In the genomic region with DNA sequence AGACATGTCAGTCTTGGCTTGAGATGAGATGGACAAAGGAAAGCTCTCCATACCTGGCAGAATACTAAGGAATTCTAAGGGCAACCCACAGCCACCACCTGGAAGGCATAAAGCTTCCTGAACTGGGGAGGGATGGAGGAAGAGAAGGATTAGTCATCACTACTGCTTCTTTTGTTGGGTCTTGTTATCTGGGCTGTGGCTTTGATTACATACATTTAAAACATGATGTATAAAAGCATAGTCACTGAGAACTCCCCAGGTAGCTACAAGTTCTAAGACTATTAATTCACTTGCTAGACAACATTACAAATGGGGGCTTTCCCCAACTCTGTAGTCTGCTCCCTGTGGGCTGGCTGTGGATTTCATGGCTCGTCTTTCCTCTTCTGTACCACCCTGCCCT, we compare ENCODE assay signal across 14 cellular contexts. TPM values are rescaled to one million over a fixed set of nuclear protein-coding genes. Genes with fewer than 3 reads are reported as not detected.
DNase-seq lines count a peak whose midpoint lies in the region; ATAC-seq and TF ChIP-seq lines count a peak whose summit lies in the region.
"Had no signal": no experiment of that assay in that cellular context is flagged by ENCODE, and none has a peak within 500 bp of the region (broad histone marks: within the 10 kb centered on the region; RNA-seq: fewer than 3 reads in every experiment).

No MANE protein-coding gene starts in this region.

- H3K4me1 Mint-ChIP-seq in Calu3 (ENCODE audit: low read depth, unreplicated experiment) (peaks cover 25% of the 10 kb centered on the region), HFFc6 (ENCODE audit: low read depth) (peaks cover 14% of the 10 kb centered on the region)
- H3K4me1 Mint-ChIP-seq in activated T-helper 2 cell treated with anti-CD3 and anti-CD28 coated beads, Interferon-gamma antibody, Interleukin-2, Interleukin-4, amounts not matched to agents 10 μg/mL and 5 μg/mL and 100 μg/mL, durations not matched to agents 14 hours and 24 hours and 36 hours (ENCODE audit: low read depth), result peaks cover 34% of the 10 kb centered on the region

- H3K27ac Mint-ChIP-seq in Calu3 (ENCODE audit: unreplicated experiment) (peak overlapping the region; percentile 66), HFFc6 (peak overlapping the region; percentile 5; the same call in 1 of the 2 replicates)
- peak overlapping the region; percentile 66 for H3K27ac Mint-ChIP-seq in activated T-helper 2 cell treated with anti-CD3 and anti-CD28 coated beads, Interferon-gamma antibody, Interleukin-2, Interleukin-4, amounts not matched to agents 10 μg/mL and 5 μg/mL and 100 μg/mL, durations not matched to agents 14 hours and 24 hours and 36 hours

- no peak overlapping the region for H3K4me3 ChIP-seq in fibroblast of villous mesenchyme (ENCODE audit: low read depth, low read length)
- H3K4me3 ChIP-seq: lung, MG63 had no signal

- H3K4me3 Mint-ChIP-seq in Calu3 (ENCODE audit: low read depth, unreplicated experiment) (no peak overlapping the region), HFFc6 (no peak overlapping the region)
- no peak overlapping the region for H3K4me3 Mint-ChIP-seq in activated T-helper 2 cell treated with anti-CD3 and anti-CD28 coated beads, Interferon-gamma antibody, Interleukin-2, Interleukin-4, amounts not matched to agents 10 μg/mL and 5 μg/mL and 100 μg/mL, durations not matched to agents 14 hours and 24 hours and 36 hours (ENCODE audit: low read depth)
- H3K4me3 Mint-ChIP-seq: H9 had no signal

- BruUV-seq in Calu3 (replicated peaks; lab: Mats Ljungman, UMichigan), result no TSS peak

- ATAC-seq in GM19467 (IDR thresholded peaks at IDR 0.05; ENCODE audit: unreplicated experiment), result no peak
- ATAC-seq: Right ventricle myocardium inferior had no signal

- intact Hi-C loops in Calu3 (cut with micrococcal nuclease; ENCODE audit: unreplicated experiment), result loop anchor here (1.0 kb wide), 1 partner anchor 104 kb away; no protein-coding TSS in a partner anchor
- intact Hi-C loops in activated T-helper 2 cell treated with anti-CD3 and anti-CD28 coated beads, Interferon-gamma antibody, Interleukin-2, Interleukin-4, amounts not matched to agents 10 μg/mL and 5 μg/mL and 100 μg/mL, durations not matched to agents 14 hours and 24 hours and 36 hours (cut with micrococcal nuclease), result loop anchor here (1.0 to 10.0 kb wide), 2 partner anchors 42 to 108 kb away; no protein-coding TSS in a partner anchor

- CTCF ChIA-PET in Calu3 (lab: Charles Lee), result interaction anchor here (0.6 to 1.6 kb wide), 7 partner anchors 10 to 833 kb away, joined by 3 to 9 read pairs (median 4); no protein-coding TSS in a partner anchor

- H3K9me3 Mint-ChIP-seq in Calu3 (ENCODE audit: low read depth, unreplicated experiment), result no peaks in the 10 kb centered on the region
- H3K9me3 Mint-ChIP-seq in HFFc6, result no peaks in the 10 kb centered on the region
- H3K9me3 Mint-ChIP-seq in activated T-helper 2 cell treated with anti-CD3 and anti-CD28 coated beads, Interferon-gamma antibody, Interleukin-2, Interleukin-4, amounts not matched to agents 10 μg/mL and 5 μg/mL and 100 μg/mL, durations not matched to agents 14 hours and 24 hours and 36 hours, result no peaks in the 10 kb centered on the region
- H3K9me3 Mint-ChIP-seq: H9 had no signal

- no peaks in the 10 kb centered on the region for H3K27me3 Mint-ChIP-seq in Calu3 (ENCODE audit: unreplicated experiment)
- no peaks in the 10 kb centered on the region; the same call in none of the 2 replicates for H3K27me3 Mint-ChIP-seq in HFFc6 (ENCODE audit: insufficient read depth)
- no peaks in the 10 kb centered on the region for H3K27me3 Mint-ChIP-seq in activated T-helper 2 cell treated with anti-CD3 and anti-CD28 coated beads, Interferon-gamma antibody, Interleukin-2, Interleukin-4, amounts not matched to agents 10 μg/mL and 5 μg/mL and 100 μg/mL, durations not matched to agents 14 hours and 24 hours and 36 hours (ENCODE audit: low read depth)

- H3K36me3 Mint-ChIP-seq in Calu3 (ENCODE audit: insufficient read depth, unreplicated experiment), result peaks cover 56% of the 10 kb centered on the region
- H3K36me3 Mint-ChIP-seq in HFFc6 (ENCODE audit: low read depth), result peaks cover 18% of the 10 kb centered on the region
- H3K36me3 Mint-ChIP-seq in activated T-helper 2 cell treated with anti-CD3 and anti-CD28 coated beads, Interferon-gamma antibody, Interleukin-2, Interleukin-4, amounts not matched to agents 10 μg/mL and 5 μg/mL and 100 μg/mL, durations not matched to agents 14 hours and 24 hours and 36 hours (ENCODE audit: low read depth), result peaks cover 56% of the 10 kb centered on the region

- DNase-seq in Calu3, result peak; percentile 23
- DNase-seq in HFFc6, result no peak
- no peak for DNase-seq in activated T-helper 2 cell treated with anti-CD3 and anti-CD28 coated beads, Interferon-gamma antibody, Interleukin-2, Interleukin-4, amounts not matched to agents 10 μg/mL and 5 μg/mL and 100 μg/mL, durations not matched to agents 14 hours and 24 hours and 36 hours (ENCODE audit: low spot score)
- DNase-seq in fibroblast of villous mesenchyme (ENCODE audit: low read depth), result no peak
- DNase-seq in DMS 273 treated with DMSO at 0.1 percent for 48 hours (lab: John Stamatoyannopoulos, UW), result no peak
- no peak for DNase-seq in GF-D8 (lab: John Stamatoyannopoulos, UW)
- DNase-seq: H9, hypothalamus, MG63, NCI-H1930, NCI-H526 treated with DMSO at 0.1 percent for 48 hours had no signal

- TF ChIP-seq CTCF in Calu3 (IDR thresholded peaks at IDR 0.05; ENCODE audit: unreplicated experiment) (no peak), HFFc6 (IDR thresholded peaks at IDR 0.05) (no peak), fibroblast of villous mesenchyme (IDR thresholded peaks at IDR 0.05; ENCODE audit: insufficient read depth, low read depth, low read length) (peak; percentile 0)

RNA-seq across cellular contexts. Expression of gene RBM33, which starts 58.2 kb away (rescaled TPM):
- 82.9 and 85.3 TPM in 2 replicates for total RNA-seq in Calu3 (2022)
- total RNA-seq in HFFc6 (2021; fragmentation: NEBNext Ultra II Directional; extraction: Animal tissue kit (Norgen Biotek cat#: 25700)), result 10 to 100 TPM; 31.5 to 38.9 (median 34.5) TPM
- total RNA-seq in activated T-helper 2 cell treated with anti-CD3 and anti-CD28 coated beads, Interferon-gamma antibody, Interleukin-2, Interleukin-4, amounts not matched to agents 10 μg/mL and 5 μg/mL and 100 μg/mL, durations not matched to agents 14 hours and 24 hours and 36 hours, result 79.8 and 80.3 TPM in 2 replicates
- total RNA-seq in fibroblast of villous mesenchyme, result 22.9 and 23.7 TPM in 2 replicates

Comparison
In these comparisons a context has a peak if more than half of its experiments do, and no peak if none do; other contexts are left out.
1. H3K27ac Mint-ChIP-seq: peak in every context shown above with its lines; median percentile 66 in Calu3; 66 in activated T-helper 2 cell treated with anti-CD3 and anti-CD28 coated beads, Interferon-gamma antibody, Interleukin-2, Interleukin-4, amounts not matched to agents 10 μg/mL and 5 μg/mL and 100 μg/mL, durations not matched to agents 14 hours and 24 hours and 36 hours; 5 in HFFc6.